In the genomic region with DNA sequence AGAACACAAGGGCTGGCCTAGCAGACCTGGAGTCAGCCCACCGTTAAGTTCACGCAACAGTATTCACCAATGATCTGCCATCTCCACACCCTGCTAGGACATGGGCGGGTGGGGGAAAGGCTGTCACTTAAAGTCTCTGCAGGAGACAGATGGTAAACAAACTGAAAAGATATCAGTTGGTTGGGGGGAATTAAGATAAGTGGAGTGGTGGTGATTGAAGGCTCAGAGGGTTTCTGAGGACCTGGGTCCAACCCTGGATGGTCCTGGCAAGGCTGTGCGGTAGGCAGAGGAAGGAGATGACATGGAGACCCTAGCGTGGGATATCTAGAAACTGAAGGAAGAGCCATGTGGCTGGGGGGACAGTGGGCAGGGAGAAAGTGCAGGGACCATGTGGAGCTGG, we compare ENCODE assay signal across 19 cellular contexts.
A peak's percentile ranks its signal among the peaks of the same experiment; 100 is the strongest.
DNase-seq lines count a peak whose midpoint lies in the region; ATAC-seq, FAIRE-seq and TF ChIP-seq lines count a peak whose summit lies in the region.
"Had no signal": no experiment of that assay in that cellular context is flagged by ENCODE, and none has a peak within 500 bp of the region (broad histone marks: within the 10 kb centered on the region; RNA-seq: fewer than 3 reads in every experiment).

No MANE protein-coding gene starts in this region.

- peak; percentile 16 for DNase-seq in activated CD8-positive, alpha-beta memory T cell treated with anti-CD3 and anti-CD28 coated beads, Interleukin-2, amount 10 ng/mL, durations not matched to agents 7 days and 5 days
- no peak for DNase-seq in activated CD8-positive, alpha-beta memory T cell treated with anti-CD3 and anti-CD28 coated beads, Interleukin-2, amount 50 U/mL, for 48 hours
- peak; percentile 55 for DNase-seq in RWPE2 (ENCODE audit: low spot score)
- DNase-seq in left lobe of liver (ENCODE audit: low spot score) = peak; percentile 14
- DNase-seq in upper lobe of right lung = peak; percentile 41
- DNase-seq in GM12891 (ENCODE audit: insufficient read length, low spot score) = no peak
- DNase-seq: CD8-positive, alpha-beta memory T cell; DMS79 treated with DMSO at 0.1 percent for 48 hours; MV-4-11; NCI-H1417; NCI-H187 treated with DMSO at 0.1 percent for 48 hours; NCI-H446; NK-92 treated with Interleukin-12 subunit alpha and Interleukin-12 subunit beta, amount 100 ng/mL, for 24 hours had no signal

- CTCF ChIA-PET in activated CD8-positive, alpha-beta memory T cell treated with anti-CD3 and anti-CD28 coated beads, Interleukin-2, amount 10 ng/mL, durations not matched to agents 7 days and 5 days (lab: Charles Lee) = no interaction called here

- H3K36me3 Mint-ChIP-seq in activated CD8-positive, alpha-beta memory T cell treated with anti-CD3 and anti-CD28 coated beads, Interleukin-2, amount 10 ng/mL, durations not matched to agents 7 days and 5 days = no peaks in the 10 kb centered on the region
- H3K36me3 Mint-ChIP-seq: CD8-positive, alpha-beta memory T cell had no signal

- no peak for ATAC-seq in activated CD8-positive, alpha-beta memory T cell treated with anti-CD3 and anti-CD28 coated beads, Interleukin-2, amount 10 ng/mL, durations not matched to agents 7 days and 5 days
- ATAC-seq in RWPE2 (ENCODE audit: low read depth) (no peak), left lobe of liver (no peak), upper lobe of right lung (no peak), HG03521 (IDR thresholded peaks at IDR 0.05; ENCODE audit: unreplicated experiment) (no peak)
- ATAC-seq: A549, HCT116, K562 had no signal

- H3K9me3 Mint-ChIP-seq in activated CD8-positive, alpha-beta memory T cell treated with anti-CD3 and anti-CD28 coated beads, Interleukin-2, amount 10 ng/mL, durations not matched to agents 7 days and 5 days (ENCODE audit: low read depth) = no peaks in the 10 kb centered on the region

- H3K4me3 ChIP-seq in RWPE2 (ENCODE audit: severe bottlenecking) = no peak overlapping the region
- no peak overlapping the region for H3K4me3 ChIP-seq in upper lobe of right lung
- H3K4me3 ChIP-seq: A549; BLaER1 treated with 17β-estradiol and CSF1 and Interleukin-3, amounts not matched to agents 10 nM and 100 nM; K562 had no signal

- H3K4me3 Mint-ChIP-seq in activated CD8-positive, alpha-beta memory T cell treated with anti-CD3 and anti-CD28 coated beads, Interleukin-2, amount 10 ng/mL, durations not matched to agents 7 days and 5 days = no peak overlapping the region
- H3K4me3 Mint-ChIP-seq: CD8-positive, alpha-beta memory T cell had no signal

- H3K27ac ChIP-seq in RWPE2 (ENCODE audit: poor library complexity, severe bottlenecking) = no peak overlapping the region
- H3K27ac ChIP-seq in upper lobe of right lung = no peak overlapping the region
- H3K27ac ChIP-seq: A549; BLaER1 treated with 17β-estradiol and CSF1 and Interleukin-3, amounts not matched to agents 10 nM and 100 nM; HL-60 had no signal

- no peaks in the 10 kb centered on the region for H3K4me1 Mint-ChIP-seq in activated CD8-positive, alpha-beta memory T cell treated with anti-CD3 and anti-CD28 coated beads, Interleukin-2, amount 10 ng/mL, durations not matched to agents 7 days and 5 days
- H3K4me1 Mint-ChIP-seq: CD8-positive, alpha-beta memory T cell had no signal

- intact Hi-C loops in upper lobe of right lung (cut with DNase I) = no loop called here

- no peak for FAIRE-seq in GM12891 (lab: Jason Lieb, UNC)
- FAIRE-seq: A549, K562 had no signal

- peaks cover 8% of the 10 kb centered on the region for H3K9me3 ChIP-seq in RWPE2 (ENCODE audit: severe bottlenecking)
- H3K9me3 ChIP-seq in upper lobe of right lung = peaks cover 2% of the 10 kb centered on the region

- no peaks in the 10 kb centered on the region for H3K36me3 ChIP-seq in RWPE2 (ENCODE audit: low read depth)
- H3K36me3 ChIP-seq in upper lobe of right lung = no peaks in the 10 kb centered on the region

- H3K27ac Mint-ChIP-seq in activated CD8-positive, alpha-beta memory T cell treated with anti-CD3 and anti-CD28 coated beads, Interleukin-2, amount 10 ng/mL, durations not matched to agents 7 days and 5 days = no peak overlapping the region
- H3K27ac Mint-ChIP-seq: CD8-positive, alpha-beta memory T cell had no signal

- H3K4me1 ChIP-seq in RWPE2 (ENCODE audit: insufficient read depth, poor library complexity, severe bottlenecking) (no peaks in the 10 kb centered on the region), upper lobe of right lung (no peaks in the 10 kb centered on the region)
- H3K4me1 ChIP-seq: A549 had no signal

- TF ChIP-seq POLR2A in GM12891 (IDR thresholded peaks at IDR 0.05; ENCODE audit: low read depth, low read length) = no peak

- TF ChIP-seq CTCF in RWPE2 (IDR thresholded peaks at IDR 0.05; ENCODE audit: poor library complexity, severe bottlenecking) (no peak), upper lobe of right lung (IDR thresholded peaks at IDR 0.05) (no peak)

- peaks cover 4% of the 10 kb centered on the region for H3K27me3 Mint-ChIP-seq in activated CD8-positive, alpha-beta memory T cell treated with anti-CD3 and anti-CD28 coated beads, Interleukin-2, amount 10 ng/mL, durations not matched to agents 7 days and 5 days

- H3K27me3 ChIP-seq in RWPE2 (ENCODE audit: insufficient read depth, poor library complexity, severe bottlenecking) (no peaks in the 10 kb centered on the region), upper lobe of right lung (peaks cover 5% of the 10 kb centered on the region)
- H3K27me3 ChIP-seq: BLaER1 treated with 17β-estradiol and CSF1 and Interleukin-3, amounts not matched to agents 10 nM and 100 nM had no signal

TF ChIP-seq in GM12891, 5 proteins besides CTCF, POLR2A, EP300 and RAD21:
- TF ChIP-seq POLR2AphosphoS5 (IDR thresholded peaks at IDR 0.05; ENCODE audit: low read depth, low read length) (no peak), PAX5 (IDR thresholded peaks at IDR 0.05; ENCODE audit: insufficient read depth, low read length, severe bottlenecking) (no peak), POU2F2 (IDR thresholded peaks at IDR 0.05; ENCODE audit: low read depth, low read length) (no peak), TAF1 (IDR thresholded peaks at IDR 0.05; ENCODE audit: low read depth, low read length) (no peak), SPI1 (IDR thresholded peaks at IDR 0.05; ENCODE audit: low read depth, low read length) (no peak)
TF ChIP-seq in GM12891: peak in this region for 0.

Comparison
In these comparisons a context has a peak if more than half of its experiments do, and no peak if none do; other contexts are left out.
1. DNase-seq: peak in activated CD8-positive, alpha-beta memory T cell treated with anti-CD3 and anti-CD28 coated beads, Interleukin-2, amount 10 ng/mL, durations not matched to agents 7 days and 5 days (single experiment), RWPE2 (single experiment), left lobe of liver (single experiment) and upper lobe of right lung (single experiment); none in activated CD8-positive, alpha-beta memory T cell treated with anti-CD3 and anti-CD28 coated beads, Interleukin-2, amount 50 U/mL, for 48 hours (single experiment) and GM12891 (single experiment).